20 cellular contexts compared by ENCODE assay signal in the genomic region with DNA sequence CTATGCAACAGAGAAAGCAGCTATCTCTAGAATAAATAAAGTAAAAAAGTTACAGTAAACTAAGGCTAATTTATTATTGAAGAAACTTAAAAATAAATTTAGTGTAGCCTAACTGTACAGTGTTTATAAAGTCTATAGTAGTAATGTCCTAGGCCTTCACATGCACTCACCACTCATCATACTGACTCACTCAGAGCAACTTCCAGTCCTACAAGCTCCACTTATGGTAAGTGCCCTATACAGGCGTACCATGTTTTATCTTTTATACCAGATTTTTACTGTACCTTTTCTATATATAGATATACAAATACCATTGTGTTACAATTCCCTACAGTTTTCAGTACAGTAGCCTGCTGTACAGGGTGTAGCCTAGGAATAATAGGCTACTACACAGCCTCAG. TPM values are rescaled to one million over a fixed set of nuclear protein-coding genes. Genes with fewer than 3 reads are reported as not detected.
"Had no signal": no experiment of that assay in that cellular context is flagged by ENCODE, and none has a peak within 500 bp of the region (broad histone marks: within the 10 kb centered on the region; RNA-seq: fewer than 3 reads in every experiment).

No MANE protein-coding gene starts in this region.

RNA-seq across cellular contexts. Expression of gene SPDYE18, which starts 19.8 kb away (rescaled TPM):
- total RNA-seq: neural crest cell, right atrium auricular region, skeletal muscle tissue, thoracic aorta had no signal

RNA-seq across cellular contexts. Expression of gene SPDYE17, which starts 50.0 kb away (rescaled TPM):
- total RNA-seq: natural killer cell treated with Interleukin-12 subunit alpha and Interleukin-12 subunit beta and Interleukin-15 and Interleukin-18, amount 100 ng/mL, for 72 hours; neural crest cell; omental fat pad; osteocyte; pancreas; posterior vena cava; prostate gland; pulmonary artery endothelial cell; right atrium auricular region; sciatic nerve; skeletal muscle tissue; stomach; subcutaneous adipose tissue; temporal lobe; thoracic aorta; thyroid gland; tibial nerve; upper lobe of left lung; ureter; vagina had no signal
